10 cellular contexts compared by ENCODE assay signal in the genomic region with DNA sequence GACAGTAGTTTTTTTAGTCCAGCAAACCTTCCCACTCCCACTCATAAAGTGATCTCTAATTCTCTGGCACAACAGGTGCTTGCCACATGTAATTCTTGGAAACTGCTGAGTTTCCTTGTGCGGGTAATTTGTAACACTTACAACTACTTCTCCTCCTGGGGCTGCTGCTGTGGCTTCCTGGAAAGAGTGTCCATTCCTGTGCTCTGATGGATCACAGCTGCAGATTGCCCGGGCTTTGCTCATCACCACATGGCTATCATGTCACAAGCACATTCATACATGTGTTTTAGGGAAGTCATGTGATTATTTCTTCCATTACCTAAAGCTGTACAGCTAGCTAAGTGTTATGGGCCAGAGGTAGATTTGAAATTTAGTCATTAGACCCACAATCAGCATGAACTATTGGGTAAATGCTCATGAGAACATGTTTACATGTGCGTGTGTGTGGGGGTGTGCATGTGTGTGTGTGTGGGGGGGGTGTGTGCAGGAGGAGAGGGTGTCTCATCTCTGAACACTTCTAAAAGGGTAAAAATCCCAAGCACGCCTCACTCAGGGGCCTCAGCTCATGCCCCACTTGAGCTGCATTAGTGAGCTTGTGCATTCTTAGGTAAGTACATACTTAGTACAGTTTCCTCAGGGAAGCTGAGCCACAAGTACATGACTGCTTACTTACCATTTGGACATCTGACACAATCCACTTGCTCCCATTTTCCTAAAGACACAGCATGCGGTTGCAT.
DNase-seq lines count a peak whose midpoint lies in the region; ATAC-seq and TF ChIP-seq lines count a peak whose summit lies in the region.
"Had no signal": no experiment of that assay in that cellular context is flagged by ENCODE, and none has a peak within 500 bp of the region (broad histone marks: within the 10 kb centered on the region; RNA-seq: fewer than 3 reads in every experiment).

No MANE protein-coding gene starts in this region.

- no peaks in the 10 kb centered on the region for H3K27me3 ChIP-seq in CD4-positive, alpha-beta memory T cell (ENCODE audit: insufficient read depth, low read length)
- H3K27me3 ChIP-seq: right lobe of liver had no signal

- peak; percentile 29 for ATAC-seq in HG03280 (IDR thresholded peaks at IDR 0.05; ENCODE audit: unreplicated experiment)
- ATAC-seq in omental fat pad (ENCODE audit: low FRiP score), result peak; percentile 63
- no peak for ATAC-seq in GM21423 (IDR thresholded peaks at IDR 0.05; ENCODE audit: unreplicated experiment)
- ATAC-seq in HG02678 (IDR thresholded peaks at IDR 0.05; ENCODE audit: unreplicated experiment), result no peak

- H3K9me3 Mint-ChIP-seq in CD4-positive, alpha-beta memory T cell, result no peaks in the 10 kb centered on the region

- no peak for TF ChIP-seq CTCF in GM10266 (IDR thresholded peaks at IDR 0.05; ENCODE audit: control insufficient read depth, insufficient read depth, low read depth, missing control alignments)
- no peak for TF ChIP-seq CTCF in omental fat pad (IDR thresholded peaks at IDR 0.05)

- CTCF ChIA-PET in CD4-positive, alpha-beta memory T cell (lab: Charles Lee; ENCODE audit: partially characterized antibody), result no interaction called here

- DNase-seq in GM10266 (ENCODE audit: extremely low spot score), result peak; percentile 20
- DNase-seq in dermis blood vessel endothelial cell, result peak; percentile 7
- no peak for DNase-seq in omental fat pad (ENCODE audit: low spot score)
- no peak for DNase-seq in CD4-positive, alpha-beta memory T cell
- no peak for DNase-seq in SW 1271 (lab: John Stamatoyannopoulos, UW)
- DNase-seq: GOT3, right lobe of liver had no signal

- H3K27ac Mint-ChIP-seq in CD4-positive, alpha-beta memory T cell, result no peak overlapping the region

- no peaks in the 10 kb centered on the region for H3K36me3 Mint-ChIP-seq in CD4-positive, alpha-beta memory T cell

- no peak overlapping the region for H3K4me3 Mint-ChIP-seq in CD4-positive, alpha-beta memory T cell

- H3K27ac ChIP-seq in CD4-positive, alpha-beta memory T cell (ENCODE audit: low read depth, low read length), result no peak overlapping the region
- H3K27ac ChIP-seq: right lobe of liver had no signal

- peaks cover 0 to 1% (median 0%) of the 10 kb centered on the region in 4 donors for H3K4me1 Mint-ChIP-seq in CD4-positive, alpha-beta memory T cell

- POLR2A ChIA-PET in CD4-positive, alpha-beta memory T cell (lab: Charles Lee; ENCODE audit: partially characterized antibody), result no interaction called here

- H3K9me3 ChIP-seq in CD4-positive, alpha-beta memory T cell (ENCODE audit: control insufficient read depth in 1 of 2, low read length in 2 of 2), result no peaks in the 10 kb centered on the region
- H3K9me3 ChIP-seq: right lobe of liver had no signal

- intact Hi-C loops in CD4-positive, alpha-beta memory T cell (cut with micrococcal nuclease), result no loop called here

- H3K4me3 ChIP-seq in CD4-positive, alpha-beta memory T cell (ENCODE audit: low read length in 2 of 2), result no peak overlapping the region
- H3K4me3 ChIP-seq: right lobe of liver had no signal

- H3K36me3 ChIP-seq in CD4-positive, alpha-beta memory T cell (ENCODE audit: insufficient read depth, low read length), result no peaks in the 10 kb centered on the region
- H3K36me3 ChIP-seq: right lobe of liver had no signal

- H3K4me1 ChIP-seq in CD4-positive, alpha-beta memory T cell (ENCODE audit: insufficient read depth, low read length), result no peaks in the 10 kb centered on the region
- H3K4me1 ChIP-seq: right lobe of liver had no signal

- peaks cover 2 to 3% of the 10 kb centered on the region in 2 donors for H3K27me3 Mint-ChIP-seq in CD4-positive, alpha-beta memory T cell

Comparison
In these comparisons a context has a peak if more than half of its experiments do, and no peak if none do; other contexts are left out.
1. DNase-seq: peak in GM10266 (single experiment) and dermis blood vessel endothelial cell (single experiment); none in omental fat pad (single experiment), CD4-positive, alpha-beta memory T cell (0 of 5) and SW 1271 (0 of 2).
2. ATAC-seq: peak in HG03280 (single experiment) and omental fat pad (single experiment); none in GM21423 (single experiment) and HG02678 (single experiment).